In genomic region chr19:16829822-16830289, GRCh38 we compare ENCODE assay signal across 8 cellular contexts. TPM values are rescaled to one million over a fixed set of nuclear protein-coding genes. Genes with fewer than 3 reads are reported as not detected.
A peak's percentile ranks its signal among the peaks of the same experiment; 100 is the strongest.
DNase-seq lines count a peak whose midpoint lies in the region; ATAC-seq and TF ChIP-seq lines count a peak whose summit lies in the region.

No MANE protein-coding gene starts in this region.

- no peak overlapping the region for H4K91ac ChIP-seq in neuronal stem cell (ENCODE audit: low read depth, low read length, poor library complexity)

- H3K36me3 ChIP-seq in CD4-positive, alpha-beta memory T cell (ENCODE audit: insufficient read depth, low read length) = peaks cover 23% of the 10 kb centered on the region
- H3K36me3 ChIP-seq in NT2/D1 (ENCODE audit: insufficient read depth, insufficient read length, low read length) (peaks cover 46% of the 10 kb centered on the region), neuronal stem cell (replicated peaks in 1 of 2; ENCODE audit: control insufficient read depth in 2 of 2, insufficient read depth in 2 of 2, low read length in 2 of 2) (peaks cover 18 to 46% of the 10 kb centered on the region in 2 donors)

- peaks cover 0 to 1% (median 0%) of the 10 kb centered on the region in 8 donors for H3K9me3 Mint-ChIP-seq in CD4-positive, alpha-beta memory T cell

- peak overlapping the region; percentile 92 for H3K14ac ChIP-seq in neuronal stem cell (ENCODE audit: low read length)

- peak overlapping the region; percentile 45 for H2BK5ac ChIP-seq in neuronal stem cell (ENCODE audit: low read length)

- H3K4me3 ChIP-seq in CD4-positive, alpha-beta memory T cell (ENCODE audit: low read length in 2 of 2) = peak overlapping the region; percentile 69 to 73
- H3K4me3 ChIP-seq in NT2/D1 (ENCODE audit: insufficient read length, low read depth) (peak overlapping the region; percentile 81), epithelial cell of esophagus (ENCODE audit: low read length) (peak overlapping the region; percentile 88), neuronal stem cell (ENCODE audit: low read length in 2 of 2) (peak overlapping the region; percentile 86 to 94)

- POLR2A ChIA-PET in CD4-positive, alpha-beta memory T cell (lab: Charles Lee; ENCODE audit: partially characterized antibody) = interaction anchor here (0.7 kb wide), 2 partner anchors 12 to 475 kb away, joined by 3 read pairs; no protein-coding TSS in a partner anchor

- H3K36me3 Mint-ChIP-seq in CD4-positive, alpha-beta memory T cell = peaks cover 14 to 30% of the 10 kb centered on the region in 2 donors

- H2BK15ac ChIP-seq in neuronal stem cell (ENCODE audit: low read length) = peak overlapping the region; percentile 50

- peak overlapping the region; percentile 64 for H3K27ac ChIP-seq in CD4-positive, alpha-beta memory T cell (ENCODE audit: low read depth, low read length)
- H3K27ac ChIP-seq in neuronal stem cell (replicated peaks; ENCODE audit: low read length) = no peak overlapping the region

- no peak overlapping the region for H3K4ac ChIP-seq in neuronal stem cell (ENCODE audit: low read length)

- H3K9me3 ChIP-seq in CD4-positive, alpha-beta memory T cell (ENCODE audit: control insufficient read depth in 1 of 2, low read length in 2 of 2) = no peaks in the 10 kb centered on the region
- H3K9me3 ChIP-seq in NT2/D1 (ENCODE audit: insufficient read depth, low read length) (no peaks in the 10 kb centered on the region), neuronal stem cell (replicated peaks in 1 of 2; ENCODE audit: control insufficient read depth in 2 of 2, insufficient read depth in 1 of 2, low read depth in 1 of 2, low read length in 2 of 2) (no peaks in the 10 kb centered on the region)

- ATAC-seq in GM18873 (IDR thresholded peaks at IDR 0.05; ENCODE audit: low FRiP score, unreplicated experiment) (no peak), HG03039 (IDR thresholded peaks at IDR 0.05; ENCODE audit: unreplicated experiment) (no peak)

- peaks cover 2% of the 10 kb centered on the region for H3K79me1 ChIP-seq in neuronal stem cell (ENCODE audit: low read depth, low read length)

- peak overlapping the region; percentile 83 for H2AFZ ChIP-seq in neuronal stem cell (ENCODE audit: low read length)

- peak overlapping the region; percentile 96 for H3K4me2 ChIP-seq in neuronal stem cell (ENCODE audit: insufficient read depth, low read length, poor library complexity, severe bottlenecking)

- H3K27me3 ChIP-seq in CD4-positive, alpha-beta memory T cell (ENCODE audit: insufficient read depth, low read length) = no peaks in the 10 kb centered on the region
- H3K27me3 ChIP-seq in NT2/D1 (ENCODE audit: insufficient read depth, insufficient read length) (no peaks in the 10 kb centered on the region), neuronal stem cell (ENCODE audit: control insufficient read depth in 3 of 3, insufficient read depth in 3 of 3, low read depth in 1 of 3, low read length in 3 of 3) (peaks cover 0 to 5% (median 5%) of the 10 kb centered on the region in 3 experiments)

- H3K9ac ChIP-seq in NT2/D1 (ENCODE audit: insufficient read length, low read depth) (peak overlapping the region; percentile 88), neuronal stem cell (ENCODE audit: low read depth, low read length, poor library complexity) (peak overlapping the region; percentile 92)

- H3K4me3 Mint-ChIP-seq in CD4-positive, alpha-beta memory T cell = peak overlapping the region; percentile 77 to 87 (median 86)

- peaks cover 12 to 13% of the 10 kb centered on the region in 2 donors for H3K27me3 Mint-ChIP-seq in CD4-positive, alpha-beta memory T cell

- WGBS in neuronal stem cell (ENCODE audit: extremely low coverage in 2 of 2, insufficient read length in 2 of 2, insufficient replicate concordance in 1 of 2), 2 donors = no CpG with 5 or more reads among the region's 13 CpGs

- TF ChIP-seq CTCF in epithelial cell of esophagus (IDR thresholded peaks at IDR 0.05; ENCODE audit: insufficient read depth, low read depth, low read length, missing control alignments) = no peak

- no peak overlapping the region for H4K8ac ChIP-seq in neuronal stem cell (ENCODE audit: low read depth, low read length)

- H3K27ac Mint-ChIP-seq in CD4-positive, alpha-beta memory T cell = peak overlapping the region; percentile 43 to 91 (median 84)

- no peak overlapping the region for H2BK12ac ChIP-seq in neuronal stem cell (ENCODE audit: low read length)

- CTCF ChIA-PET in CD4-positive, alpha-beta memory T cell (lab: Charles Lee; ENCODE audit: partially characterized antibody) = no interaction called here

- no peak overlapping the region for H3K18ac ChIP-seq in neuronal stem cell (ENCODE audit: low read length)

- DNase-seq in CD4-positive, alpha-beta memory T cell = no peak
- DNase-seq in NT2/D1 (ENCODE audit: low read depth, low spot score) (no peak), epithelial cell of esophagus (ENCODE audit: low read depth) (no peak), neuronal stem cell (ENCODE audit: low spot score) (no peak), NCI-H2196 (lab: John Stamatoyannopoulos, UW; ENCODE audit: unreplicated experiment) (no peak), inferior parietal cortex (ENCODE audit: extremely low spot score) (no peak)

- H3K4me1 Mint-ChIP-seq in CD4-positive, alpha-beta memory T cell = peaks cover 20 to 53% (median 30%) of the 10 kb centered on the region in 4 donors

- H2AK5ac ChIP-seq in neuronal stem cell (ENCODE audit: low read depth, low read length) = no peak overlapping the region

- no peak overlapping the region for H2BK120ac ChIP-seq in neuronal stem cell (ENCODE audit: low read depth, low read length)

- H3K4me1 ChIP-seq in CD4-positive, alpha-beta memory T cell (ENCODE audit: insufficient read depth, low read length) = peaks cover 25% of the 10 kb centered on the region
- H3K4me1 ChIP-seq in NT2/D1 (ENCODE audit: insufficient read depth, insufficient read length) (peaks cover 5% of the 10 kb centered on the region), neuronal stem cell (ENCODE audit: control insufficient read depth in 2 of 2, insufficient read depth in 1 of 2, low read depth in 1 of 2, low read length in 2 of 2) (peaks cover 2 to 7% of the 10 kb centered on the region in 2 donors)

- H3K23ac ChIP-seq in neuronal stem cell (ENCODE audit: low read depth, low read length, poor library complexity) = peak overlapping the region; percentile 25

- intact Hi-C loops in CD4-positive, alpha-beta memory T cell (cut with micrococcal nuclease) = no loop called here

RNA-seq across cellular contexts. Expression of gene SIN3B, which starts 0.7 kb away (rescaled TPM):
- 10 to 100 TPM; 86.4 to 88.4 TPM for total RNA-seq in CD4-positive, alpha-beta memory T cell
- 1 to 10 TPM; 1.4 to 5.5 TPM for polyA plus RNA-seq in CD4-positive, alpha-beta memory T cell
- polyA plus RNA-seq in neuronal stem cell (2013, experiment 1 of 2) = 25.4 TPM
- 25.2 TPM for polyA plus RNA-seq in neuronal stem cell (2013, experiment 2 of 2)

RNA-seq across cellular contexts. Expression of gene F2RL3, which starts 58.9 kb away (rescaled TPM):
- not detected for total RNA-seq in CD4-positive, alpha-beta memory T cell
- not detected for polyA plus RNA-seq in CD4-positive, alpha-beta memory T cell
- not detected for polyA plus RNA-seq in neuronal stem cell (2013, experiment 1 of 2)
- not detected for polyA plus RNA-seq in neuronal stem cell (2013, experiment 2 of 2)
